Comparison of ENCODE assay signal across 8 cellular contexts in genomic region chr13:28423010-28423409, GRCh38.
DNase-seq lines count a peak whose midpoint lies in the region; FAIRE-seq and TF ChIP-seq lines count a peak whose summit lies in the region.

No MANE protein-coding gene starts in this region.

- FAIRE-seq in GM19239 (lab: Jason Lieb, UNC) = peak; percentile 98

- H4K20me1 ChIP-seq in BLaER1 = no peaks in the 10 kb centered on the region

- intact Hi-C loops in colonic mucosa (cut with DNase I) = no loop called here
- intact Hi-C loops in testis (cut with DNase I; ENCODE audit: low total_unique reads) = no loop called here

- H3K36me3 ChIP-seq in BLaER1 (peaks cover 87% of the 10 kb centered on the region), colonic mucosa (no peaks in the 10 kb centered on the region), testis (ENCODE audit: low read depth, missing control alignments) (no peaks in the 10 kb centered on the region)

- H3K4me2 ChIP-seq in BLaER1 = peak overlapping the region; percentile 71

- WGBS in testis, 2 donors = 69 to 78% methylated on average over 5 of the region's 5 CpGs

- POLR2A ChIA-PET in HEK293T (lab: Yijun Ruan, JAX) = no interaction called here

- H3K4me3 ChIP-seq in BLaER1 (no peak overlapping the region), colonic mucosa (no peak overlapping the region), testis (no peak overlapping the region)

- DNase-seq in GM19239 (ENCODE audit: insufficient read length, low spot score) (no peak), HT1080 (ENCODE audit: low read depth) (peak; percentile 45), colonic mucosa (peak; percentile 31), testis (peak; percentile 29), HEK293T (ENCODE audit: extremely low spot score) (no peak), NCI-H1436 treated with DMSO at 0.1 percent for 48 hours (lab: John Stamatoyannopoulos, UW) (no peak), NCI-H2196 (lab: John Stamatoyannopoulos, UW; ENCODE audit: unreplicated experiment) (no peak)

- H3K27ac ChIP-seq in BLaER1 (peak overlapping the region; percentile 2), colonic mucosa (no peak overlapping the region), testis (no peak overlapping the region)

- H3K27me3 ChIP-seq in BLaER1 (no peaks in the 10 kb centered on the region), colonic mucosa (no peaks in the 10 kb centered on the region), testis (no peaks in the 10 kb centered on the region)

- TF ChIP-seq POLR2A in testis (IDR thresholded peaks at IDR 0.05) = no peak

- peaks cover 30% of the 10 kb centered on the region for H3K4me1 ChIP-seq in BLaER1
- no peaks in the 10 kb centered on the region for H3K4me1 ChIP-seq in colonic mucosa
- H3K4me1 ChIP-seq in testis = no peaks in the 10 kb centered on the region

- H3K9ac ChIP-seq in BLaER1 (no peak overlapping the region), colonic mucosa (ENCODE audit: low read depth in 2 of 2, low read length in 2 of 2) (no peak overlapping the region)

- CTCF ChIA-PET in HEK293T (lab: Yijun Ruan, JAX) = no interaction called here

- H3K9me3 ChIP-seq in BLaER1 (0 out of 2 replicates have a peak, but pooled peaks cover 4% of the 10 kb centered on the region), colonic mucosa (no peaks in the 10 kb centered on the region), testis (no peaks in the 10 kb centered on the region)

- TF ChIP-seq CTCF in colonic mucosa (IDR thresholded peaks at IDR 0.05) (no peak), testis (IDR thresholded peaks at IDR 0.05) (no peak)

TF ChIP-seq in HEK293T, 16 proteins besides CTCF, POLR2A, EP300 and RAD21:
- TF ChIP-seq ARNT (IDR thresholded peaks at IDR 0.05) = no peak
- TF ChIP-seq HDGF (IDR thresholded peaks at IDR 0.05; ENCODE audit: borderline replicate concordance) = no peak
- no peak for TF ChIP-seq SP1 (IDR thresholded peaks at IDR 0.05)
- no peak for TF ChIP-seq LEF1 (IDR thresholded peaks at IDR 0.05; ENCODE audit: borderline replicate concordance)
- no peak for TF ChIP-seq CTBP1 (IDR thresholded peaks at IDR 0.05; ENCODE audit: borderline replicate concordance)
- no peak for TF ChIP-seq L3MBTL2 (conservative IDR thresholded peaks at IDR 0.05)
- no peak for TF ChIP-seq TARDBP (IDR thresholded peaks at IDR 0.05)
- no peak for TF ChIP-seq ELF4 (IDR thresholded peaks at IDR 0.05)
- TF ChIP-seq, protein P1, sequence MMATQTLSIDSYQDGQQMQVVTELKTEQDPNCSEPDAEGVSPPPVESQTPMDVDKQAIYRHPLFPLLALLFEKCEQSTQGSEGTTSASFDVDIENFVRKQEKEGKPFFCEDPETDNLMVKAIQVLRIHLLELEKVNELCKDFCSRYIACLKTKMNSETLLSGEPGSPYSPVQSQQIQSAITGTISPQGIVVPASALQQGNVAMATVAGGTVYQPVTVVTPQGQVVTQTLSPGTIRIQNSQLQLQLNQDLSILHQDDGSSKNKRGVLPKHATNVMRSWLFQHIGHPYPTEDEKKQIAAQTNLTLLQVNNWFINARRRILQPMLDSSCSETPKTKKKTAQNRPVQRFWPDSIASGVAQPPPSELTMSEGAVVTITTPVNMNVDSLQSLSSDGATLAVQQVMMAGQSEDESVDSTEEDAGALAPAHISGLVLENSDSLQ (IDR thresholded peaks at IDR 0.05) = no peak
- TF ChIP-seq SUZ12 (IDR thresholded peaks at IDR 0.05) = no peak
- no peak for TF ChIP-seq FOXK2 (IDR thresholded peaks at IDR 0.05)

Comparison
In these comparisons a context has a peak if more than half of its experiments do, and no peak if none do; other contexts are left out.
1. DNase-seq: peak in HT1080 (single experiment), colonic mucosa (single experiment) and testis (single experiment); none in GM19239 (single experiment), HEK293T (single experiment), NCI-H1436 treated with DMSO at 0.1 percent for 48 hours (single experiment) and NCI-H2196 (single experiment).